23 cellular contexts compared by ENCODE assay signal in genomic region chr11:7833527-7833926, GRCh38. TPM values are rescaled to one million over a fixed set of nuclear protein-coding genes. Genes with fewer than 3 reads are reported as not detected.
"Had no signal": no experiment of that assay in that cellular context is flagged by ENCODE, and none has a peak within 500 bp of the region (broad histone marks: within the 10 kb centered on the region; RNA-seq: fewer than 3 reads in every experiment).

No MANE protein-coding gene starts in this region.

- H3K36me3 Mint-ChIP-seq: activated CD8-positive, alpha-beta memory T cell treated with anti-CD3 and anti-CD28 coated beads, Interleukin-2, amount 10 ng/mL, durations not matched to agents 7 days and 5 days; activated naive CD8-positive, alpha-beta T cell treated with anti-CD3 and anti-CD28 coated beads for 36 hours had no signal

- H3K9me3 ChIP-seq: SJSA1 had no signal

- H3K4me3 Mint-ChIP-seq: activated CD8-positive, alpha-beta memory T cell treated with anti-CD3 and anti-CD28 coated beads, Interleukin-2, amount 10 ng/mL, durations not matched to agents 7 days and 5 days; activated CD8-positive, alpha-beta T cell treated with anti-CD3 and anti-CD28 coated beads, Interleukin-2, amount 10 ng/mL, durations not matched to agents 7 days and 5 days; activated naive CD8-positive, alpha-beta T cell treated with anti-CD3 and anti-CD28 coated beads for 36 hours; activated T-cell treated with anti-CD3 and anti-CD28 coated beads, Interleukin-2, amount 50 U/mL, for 24 hours; T-helper 1 cell treated with Interleukin-12 subunit alpha and Interleukin-12 subunit beta and Interleukin-4 antibody, amounts not matched to agents 30 μg/mL and 1 μg/mL, for 36 hours had no signal

- H3K27me3 ChIP-seq: brain microvascular endothelial cell, cardiac muscle cell, SJSA1 had no signal

- H3K4me1 ChIP-seq: SJSA1 had no signal

- H3K27me3 Mint-ChIP-seq: activated CD8-positive, alpha-beta memory T cell treated with anti-CD3 and anti-CD28 coated beads, Interleukin-2, amount 10 ng/mL, durations not matched to agents 7 days and 5 days had no signal

- H3K27ac Mint-ChIP-seq: activated CD8-positive, alpha-beta memory T cell treated with anti-CD3 and anti-CD28 coated beads, Interleukin-2, amount 10 ng/mL, durations not matched to agents 7 days and 5 days; activated CD8-positive, alpha-beta T cell treated with anti-CD3 and anti-CD28 coated beads, Interleukin-2, amount 10 ng/mL, durations not matched to agents 7 days and 5 days; activated naive CD8-positive, alpha-beta T cell treated with anti-CD3 and anti-CD28 coated beads for 36 hours; activated T-cell treated with anti-CD3 and anti-CD28 coated beads, Interleukin-2, amount 50 U/mL, for 24 hours; T-helper 1 cell treated with Interleukin-12 subunit alpha and Interleukin-12 subunit beta and Interleukin-4 antibody, amounts not matched to agents 30 μg/mL and 1 μg/mL, for 36 hours had no signal

- H3K27ac ChIP-seq: brain microvascular endothelial cell, cardiac muscle cell, SJSA1 had no signal

- ATAC-seq: activated CD8-positive, alpha-beta memory T cell treated with anti-CD3 and anti-CD28 coated beads, Interleukin-2, amount 10 ng/mL, durations not matched to agents 7 days and 5 days; activated CD8-positive, alpha-beta T cell treated with anti-CD3 and anti-CD28 coated beads, Interleukin-2, amount 10 ng/mL, durations not matched to agents 7 days and 5 days; SK-N-SH treated with all-trans-retinoic acid at 6 μM for 48 hours had no signal

- DNase-seq: activated CD4-positive, alpha-beta T cell treated with anti-CD3 and anti-CD28 coated beads for 48 hours; activated CD4-positive, alpha-beta T cell treated with anti-CD3 and anti-CD28 coated beads, Interleukin-2, amount 50 U/mL, for 4 hours; activated CD4-positive, CD25-positive, alpha-beta regulatory T cell treated with anti-CD3 and anti-CD28 coated beads, Interleukin-2, amount 50 U/mL, for 72 hours; activated CD8-positive, alpha-beta memory T cell treated with anti-CD3 and anti-CD28 coated beads, Interleukin-2, amount 10 ng/mL, durations not matched to agents 7 days and 5 days; activated CD8-positive, alpha-beta T cell treated with anti-CD3 and anti-CD28 coated beads, Interleukin-2, amount 10 ng/mL, durations not matched to agents 7 days and 5 days; activated effector memory CD4-positive, alpha-beta T cell treated with anti-CD3 and anti-CD28 coated beads, Interleukin-2, amount 50 U/mL, for 16 hours; activated naive CD4-positive, alpha-beta T cell treated with Interleukin-2 at 50 U/mL for 16 hours; activated naive CD8-positive, alpha-beta T cell treated with anti-CD3 and anti-CD28 coated beads for 36 hours; activated T-cell treated with anti-CD3 and anti-CD28 coated beads, Interleukin-2, amount 50 U/mL, for 24 hours; brain microvascular endothelial cell; Kasumi-1; NCI-H1048; NCI-H146; NCI-H187 treated with DMSO at 0.1 percent for 48 hours; NCI-H2081 treated with DMSO at 0.1 percent for 48 hours; NCI-H446; NCI-H524; SHP77 had no signal

- H3K9me3 Mint-ChIP-seq: activated naive CD8-positive, alpha-beta T cell treated with anti-CD3 and anti-CD28 coated beads for 36 hours; activated T-cell treated with anti-CD3 and anti-CD28 coated beads, Interleukin-2, amount 50 U/mL, for 24 hours; T-helper 1 cell treated with Interleukin-12 subunit alpha and Interleukin-12 subunit beta and Interleukin-4 antibody, amounts not matched to agents 30 μg/mL and 1 μg/mL, for 36 hours had no signal

- H3K36me3 ChIP-seq: brain microvascular endothelial cell, cardiac muscle cell, SJSA1 had no signal

- H3K4me3 ChIP-seq: cardiac muscle cell, SJSA1 had no signal

- H3K4me1 Mint-ChIP-seq: activated CD8-positive, alpha-beta memory T cell treated with anti-CD3 and anti-CD28 coated beads, Interleukin-2, amount 10 ng/mL, durations not matched to agents 7 days and 5 days; activated naive CD8-positive, alpha-beta T cell treated with anti-CD3 and anti-CD28 coated beads for 36 hours had no signal

RNA-seq across cellular contexts. Expression of gene OR5P3, which starts 2.9 kb away (rescaled TPM):
- total RNA-seq: activated CD8-positive, alpha-beta memory T cell treated with anti-CD3 and anti-CD28 coated beads, Interleukin-2, amount 10 ng/mL, durations not matched to agents 7 days and 5 days; activated CD8-positive, alpha-beta T cell treated with anti-CD3 and anti-CD28 coated beads, Interleukin-2, amount 10 ng/mL, durations not matched to agents 7 days and 5 days; activated naive CD8-positive, alpha-beta T cell treated with anti-CD3 and anti-CD28 coated beads for 36 hours; cardiac muscle cell had no signal
- polyA plus RNA-seq: adipose tissue, cardiac muscle cell had no signal

RNA-seq across cellular contexts. Expression of gene OR5P2, which starts 36.8 kb away (rescaled TPM):
- total RNA-seq: activated CD8-positive, alpha-beta memory T cell treated with anti-CD3 and anti-CD28 coated beads, Interleukin-2, amount 10 ng/mL, durations not matched to agents 7 days and 5 days; activated CD8-positive, alpha-beta T cell treated with anti-CD3 and anti-CD28 coated beads, Interleukin-2, amount 10 ng/mL, durations not matched to agents 7 days and 5 days; activated naive CD8-positive, alpha-beta T cell treated with anti-CD3 and anti-CD28 coated beads for 36 hours; cardiac muscle cell had no signal
- polyA plus RNA-seq: adipose tissue, cardiac muscle cell had no signal
